In genomic region chr19:41859618-41860418, GRCh38 we compare ENCODE assay signal across 8 cellular contexts. TPM values are rescaled to one million over a fixed set of nuclear protein-coding genes. Genes with fewer than 3 reads are reported as not detected.
DNase-seq lines count a peak whose midpoint lies in the region; ATAC-seq, FAIRE-seq and TF ChIP-seq lines count a peak whose summit lies in the region.

Gene RPS19 (plus strand): TSS chr19:41860255. CDS start chr19:41860775, 520 bp downstream.

- H3K4me3 ChIP-seq in GM12875 (ENCODE audit: low read depth, low read length), result peak within 1 kb of the TSS; percentile 92
- H3K4me3 ChIP-seq in pancreas, result peak within 1 kb of the TSS; percentile 73 to 96 (median 90)
- H3K4me3 ChIP-seq in tibial artery, result peak within 1 kb of the TSS; percentile 73 to 88

- DNase-seq in NCI-H1417 treated with DMSO at 0.1 percent for 48 hours (lab: John Stamatoyannopoulos, UW) (peak; percentile 93), SW480 (ENCODE audit: low spot score) (peak; percentile 99), Right ventricle myocardium inferior (ENCODE audit: missing footprints) (peak; percentile 99), pancreas (peak; percentile 97 to 100 (median 99)), tibial artery (peak; percentile 97 to 99)
- peak; percentile 99 for DNase-seq in activated naive CD8-positive, alpha-beta T cell treated with anti-CD3 and anti-CD28 coated beads, Interleukin-2, amount 50 U/mL, for 24 hours

- TF ChIP-seq CTCF in GM12875 (IDR thresholded peaks at IDR 0.05; ENCODE audit: borderline replicate concordance, insufficient read depth, low read depth, low read length) (peak; percentile 59), pancreas (IDR thresholded peaks at IDR 0.05) (peak; percentile 48 to 67 (median 54)), tibial artery (IDR thresholded peaks at IDR 0.05) (peak; percentile 64 to 90)

- 0% methylated on average over 73 to 76 of the region's 76 CpGs for WGBS in pancreas, 2 donors

- H3K4me1 ChIP-seq in pancreas (peaks cover 20 to 33% (median 22%) of the 10 kb centered on the region in 3 donors), tibial artery (peaks cover 0 to 38% (median 26%) of the 10 kb centered on the region in 4 donors)

- H3K4me1 Mint-ChIP-seq in activated naive CD8-positive, alpha-beta T cell treated with anti-CD3 and anti-CD28 coated beads, Interleukin-2, amount 50 U/mL, for 24 hours, result peaks cover 49% of the 10 kb centered on the region

- peak; percentile 89 for FAIRE-seq in pancreas (lab: Jason Lieb, UNC)

- H3K36me3 ChIP-seq in pancreas (peaks cover 0 to 24% (median 13%) of the 10 kb centered on the region in 3 donors), tibial artery (peaks cover 32 to 39% (median 37%) of the 10 kb centered on the region in 3 donors)

- ATAC-seq in HG02798 (IDR thresholded peaks at IDR 0.05; ENCODE audit: poor library complexity, unreplicated experiment) (peak; percentile 84), Right ventricle myocardium inferior (peak; percentile 97), pancreas (peak; percentile 90 to 95 (median 90))
- ATAC-seq in activated naive CD8-positive, alpha-beta T cell treated with anti-CD3 and anti-CD28 coated beads, Interleukin-2, amount 50 U/mL, for 24 hours, result peak; percentile 83

- H3K27me3 ChIP-seq in pancreas, result no peaks in the 10 kb centered on the region
- H3K27me3 ChIP-seq in tibial artery, result peaks cover 0 to 3% of the 10 kb centered on the region in 2 donors

- H3K9me3 Mint-ChIP-seq in activated naive CD8-positive, alpha-beta T cell treated with anti-CD3 and anti-CD28 coated beads, Interleukin-2, amount 50 U/mL, for 24 hours, result no peaks in the 10 kb centered on the region

- intact Hi-C loops in Right ventricle myocardium inferior (cut with DNase I) (loop anchor here (1.0 to 5.0 kb wide), 2 partner anchors 24 to 97 kb away; partner anchors contain the start of gene RABAC1), pancreas (cut with DNase I) (no loop called here), tibial artery (cut with DNase I; ENCODE audit: low total_unique reads) (loop anchor here (2.0 kb wide), 1 partner anchor 25 kb away; no protein-coding TSS in a partner anchor)

- H3K27ac ChIP-seq in pancreas (peak within 1 kb of the TSS; percentile 90 to 98 (median 94)), tibial artery (peak within 1 kb of the TSS; percentile 89 to 92)

- peaks cover 45% of the 10 kb centered on the region for H3K36me3 Mint-ChIP-seq in activated naive CD8-positive, alpha-beta T cell treated with anti-CD3 and anti-CD28 coated beads, Interleukin-2, amount 50 U/mL, for 24 hours (ENCODE audit: low read depth)

- H3K4me3 Mint-ChIP-seq in activated naive CD8-positive, alpha-beta T cell treated with anti-CD3 and anti-CD28 coated beads, Interleukin-2, amount 50 U/mL, for 24 hours, result peak within 1 kb of the TSS; percentile 94

- no peaks in the 10 kb centered on the region for H3K27me3 Mint-ChIP-seq in activated naive CD8-positive, alpha-beta T cell treated with anti-CD3 and anti-CD28 coated beads, Interleukin-2, amount 50 U/mL, for 24 hours

- H3K9me3 ChIP-seq in pancreas, result no peaks in the 10 kb centered on the region
- H3K9me3 ChIP-seq in tibial artery, result no peaks in the 10 kb centered on the region

- peak within 1 kb of the TSS; percentile 99 for H3K27ac Mint-ChIP-seq in activated naive CD8-positive, alpha-beta T cell treated with anti-CD3 and anti-CD28 coated beads, Interleukin-2, amount 50 U/mL, for 24 hours

RNA-seq across cellular contexts. Expression of gene RPS19, which starts in this region (rescaled TPM):
- total RNA-seq in Right ventricle myocardium inferior, result 717 TPM
- 1,000 to 10,000 TPM in 5 of 6 donors, 100 to 1,000 TPM in 1; 939 to 1,697 (median 1,289) TPM for total RNA-seq in pancreas
- polyA plus RNA-seq in pancreas, result 1,000 to 10,000 TPM; 1,099 to 2,267 TPM

Comparison
In these comparisons a context has a peak if more than half of its experiments do, and no peak if none do; other contexts are left out.
1. Peak in every context shown above with its lines: DNase-seq, ATAC-seq, H3K4me3 ChIP-seq and H3K27ac ChIP-seq.
2. intact Hi-C loops: an anchor here in Right ventricle myocardium inferior (1.0 to 5.0 kb wide) and tibial artery (2.0 kb wide); none called in pancreas.